Comparison of ENCODE assay signal across 12 cellular contexts in genomic region chr10:13262433-13262832, GRCh38. TPM values are rescaled to one million over a fixed set of nuclear protein-coding genes. Genes with fewer than 3 reads are reported as not detected.
"Had no signal": no experiment of that assay in that cellular context is flagged by ENCODE, and none has a peak within 500 bp of the region (broad histone marks: within the 10 kb centered on the region; RNA-seq: fewer than 3 reads in every experiment).

No MANE protein-coding gene starts in this region.

- H3K4me3 Mint-ChIP-seq: GM23338, H9, HFFc6 had no signal

- H3K36me3 ChIP-seq: HAP-1 had no signal

- H3K27ac ChIP-seq: GM23248 had no signal

- ATAC-seq: GM23338, HCT116 had no signal

- H2AFZ ChIP-seq: GM23248 had no signal

- H3K4me1 ChIP-seq: HAP-1 had no signal

- FAIRE-seq: H1, H54 had no signal

- H3K4me2 ChIP-seq: GM23338 had no signal

- H3K9me3 ChIP-seq: HAP-1 had no signal

- DNase-seq: GM23248, GOT3, H7, H9, HCEC 1CT, HFFc6 had no signal

- H3K27ac Mint-ChIP-seq: GM23338, H9, HFFc6 had no signal

- H3K9ac ChIP-seq: GM23248 had no signal

- H3K4me3 ChIP-seq: GM23248, GM23338, HAP-1 had no signal

- H3K9me3 Mint-ChIP-seq: HFFc6 had no signal

RNA-seq across cellular contexts. Expression of gene UCMA, which starts 28.3 kb away (rescaled TPM):
- total RNA-seq: GM23248, H4, H7, H9, HFFc6 had no signal
- polyA plus RNA-seq: GM23248 had no signal
